8 cellular contexts compared by ENCODE assay signal in genomic region chr16:88781140-88782077, GRCh38. TPM values are rescaled to one million over a fixed set of nuclear protein-coding genes. Genes with fewer than 3 reads are reported as not detected.
DNase-seq lines count a peak whose midpoint lies in the region; ATAC-seq and TF ChIP-seq lines count a peak whose summit lies in the region.

No MANE protein-coding gene starts in this region.

- TF ChIP-seq POLR2A in right lobe of liver (IDR thresholded peaks at IDR 0.05) = no peak
- TF ChIP-seq POLR2A in transverse colon (IDR thresholded peaks at IDR 0.05) = no peak

- H3K27me3 ChIP-seq in right lobe of liver = no peaks in the 10 kb centered on the region
- H3K27me3 ChIP-seq in transverse colon = no peaks in the 10 kb centered on the region

- H3K27ac ChIP-seq in right lobe of liver (peak overlapping the region in 2 of 3 donors; percentile 15 to 33), transverse colon (peak overlapping the region; percentile 90 to 97 (median 94))

- H3K4me1 ChIP-seq in right lobe of liver = peaks cover 0 to 39% (median 24%) of the 10 kb centered on the region in 4 donors
- H3K4me1 ChIP-seq in transverse colon = peaks cover 45 to 77% (median 61%) of the 10 kb centered on the region in 4 donors

- no peaks in the 10 kb centered on the region for H3K9me3 ChIP-seq in right lobe of liver
- no peaks in the 10 kb centered on the region for H3K9me3 ChIP-seq in transverse colon

- in situ Hi-C loops in transverse colon (cut with MboI; ENCODE audit: low pct_ligation_motif_present in 1 of 4, low pct_unique_long_range_greater_than_20kb in 1 of 4, low sequenced_read_pairs in 3 of 4) = no loop called here

- TF ChIP-seq CTCF in GM12865 (IDR thresholded peaks at IDR 0.05; ENCODE audit: insufficient read depth, low read depth, low read length, missing control alignments) (no peak), right lobe of liver (IDR thresholded peaks at IDR 0.05) (no peak), transverse colon (IDR thresholded peaks at IDR 0.05) (no peak)

- H3K4me3 ChIP-seq in GM12865 (ENCODE audit: low read depth, low read length) (peak overlapping the region; percentile 67), right lobe of liver (no peak overlapping the region), transverse colon (no peak overlapping the region)

- no peak for TF ChIP-seq EP300 in transverse colon (IDR thresholded peaks at IDR 0.05; ENCODE audit: low read depth)

- intact Hi-C loops in right lobe of liver (cut with DNase I) = no loop called here
- intact Hi-C loops in transverse colon (cut with DNase I; ENCODE audit: low total_unique reads) = no loop called here

- H3K36me3 ChIP-seq in right lobe of liver (no peaks in the 10 kb centered on the region), transverse colon (no peaks in the 10 kb centered on the region)

- ATAC-seq in right lobe of liver (no peak), HG02588 (IDR thresholded peaks at IDR 0.05; ENCODE audit: unreplicated experiment) (no peak), HG03097 (IDR thresholded peaks at IDR 0.05; ENCODE audit: low FRiP score, unreplicated experiment) (no peak)

- DNase-seq in GM12865 (ENCODE audit: low read depth) (peak; percentile 82), NAMALWA (ENCODE audit: low spot score) (peak; percentile 53), right lobe of liver (no peak), transverse colon (peak; percentile 73), NCI-H187 (lab: John Stamatoyannopoulos, UW) (no peak)
- peak; percentile 33 to 50 for DNase-seq in activated T-helper 1 cell treated with anti-CD3 and anti-CD28 coated beads, Interleukin-2, amount 50 U/mL, for 16 hours (ENCODE audit: low read depth in 1 of 2, low spot score in 1 of 2)

- WGBS in right lobe of liver (ENCODE audit: insufficient coverage, low coverage, low lambda C conversion rate, missing lambda C conversion rate) = 56% methylated on average over 8 of the region's 28 CpGs
- WGBS in transverse colon (ENCODE audit: low coverage in 1 of 2), 2 donors = 35 to 53% methylated on average over 4 to 18 of the region's 28 CpGs

RNA-seq across cellular contexts. Expression of gene PIEZO1, which starts 3.6 kb away (rescaled TPM):
- total RNA-seq in right lobe of liver (10 to 100 TPM; 48.9 to 91.9 (median 64.4) TPM), transverse colon (100 to 1,000 TPM; 133 to 546 (median 179) TPM)

RNA-seq across cellular contexts. Expression of gene CDT1, which starts 22.2 kb away (rescaled TPM):
- 1 to 10 TPM in 2 of 6 experiments, under 1 TPM in 4; 0.22 to 9.6 (median 0.42) TPM for total RNA-seq in right lobe of liver
- 10 to 100 TPM in 1 of 4 donors, 1 to 10 TPM in 2, not detected in 1; 3.8 to 12.5 (median 6.7) TPM for total RNA-seq in transverse colon

RNA-seq across cellular contexts. Expression of gene APRT, which starts 30.3 kb away (rescaled TPM):
- total RNA-seq in right lobe of liver (100 to 1,000 TPM in 2 of 6 experiments, 10 to 100 TPM in 4; 61.4 to 120 (median 74.1) TPM), transverse colon (100 to 1,000 TPM in 2 of 4 donors, 10 to 100 TPM in 2; 81.6 to 221 (median 149) TPM)

Comparison
In these comparisons a context has a peak if more than half of its experiments do, and no peak if none do; other contexts are left out.
1. DNase-seq: peak in GM12865 (single experiment), NAMALWA (single experiment), activated T-helper 1 cell treated with anti-CD3 and anti-CD28 coated beads, Interleukin-2, amount 50 U/mL, for 16 hours (2 of 2) and transverse colon (single experiment); none in right lobe of liver (0 of 3) and NCI-H187 (0 of 2).